In the genomic region with DNA sequence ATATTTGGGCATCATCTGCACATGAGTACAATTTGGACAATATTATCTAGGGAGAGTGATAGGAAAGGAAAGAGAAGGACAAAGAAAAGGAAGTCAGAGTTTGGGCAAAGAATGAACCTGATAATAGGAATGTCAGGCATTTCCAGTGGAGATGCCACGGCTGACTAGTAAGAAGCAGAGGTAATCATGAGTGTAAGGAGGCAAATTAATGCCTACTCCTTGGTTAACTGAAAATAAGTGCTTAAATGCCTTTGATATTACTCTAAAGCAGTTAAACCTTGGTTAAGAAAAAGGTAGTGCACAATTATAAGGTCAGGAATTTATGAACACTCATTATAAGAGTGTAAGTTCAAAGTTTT, we compare ENCODE assay signal across 1 cellular context.
TF ChIP-seq lines count a peak whose summit lies in the region.

No MANE protein-coding gene starts in this region.

TF ChIP-seq in WTC11, 78 proteins besides CTCF, POLR2A, EP300 and RAD21 (continued from another document):
- TF ChIP-seq ZSCAN18 (CRISPR knock-in tag; IDR thresholded peaks at IDR 0.05) (no peak), ZNF423 (CRISPR knock-in tag; IDR thresholded peaks at IDR 0.05) (no peak), TP53 (CRISPR knock-in tag; IDR thresholded peaks at IDR 0.05) (no peak), SP1 (CRISPR knock-in tag; conservative IDR thresholded peaks at IDR 0.05) (no peak), ERG (CRISPR knock-in tag; IDR thresholded peaks at IDR 0.05) (no peak), CBFB (CRISPR knock-in tag; IDR thresholded peaks at IDR 0.05; ENCODE audit: low read depth) (no peak)
- TF ChIP-seq, protein P1, sequence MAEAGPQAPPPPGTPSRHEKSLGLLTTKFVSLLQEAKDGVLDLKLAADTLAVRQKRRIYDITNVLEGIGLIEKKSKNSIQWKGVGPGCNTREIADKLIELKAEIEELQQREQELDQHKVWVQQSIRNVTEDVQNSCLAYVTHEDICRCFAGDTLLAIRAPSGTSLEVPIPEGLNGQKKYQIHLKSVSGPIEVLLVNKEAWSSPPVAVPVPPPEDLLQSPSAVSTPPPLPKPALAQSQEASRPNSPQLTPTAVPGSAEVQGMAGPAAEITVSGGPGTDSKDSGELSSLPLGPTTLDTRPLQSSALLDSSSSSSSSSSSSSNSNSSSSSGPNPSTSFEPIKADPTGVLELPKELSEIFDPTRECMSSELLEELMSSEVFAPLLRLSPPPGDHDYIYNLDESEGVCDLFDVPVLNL (CRISPR knock-in tag; IDR thresholded peaks at IDR 0.05; ENCODE audit: borderline replicate concordance, low read depth), result no peak
